Comparison of ENCODE assay signal across 8 cellular contexts in genomic region chr10:3774814-3775670, GRCh38. TPM values are rescaled to one million over a fixed set of nuclear protein-coding genes. Genes with fewer than 3 reads are reported as not detected.
A peak's percentile ranks its signal among the peaks of the same experiment; 100 is the strongest.
DNase-seq lines count a peak whose midpoint lies in the region; ATAC-seq and TF ChIP-seq lines count a peak whose summit lies in the region.

No MANE protein-coding gene starts in this region.

- no peaks in the 10 kb centered on the region for H3K27me3 Mint-ChIP-seq in activated T-cell treated with anti-CD3 and anti-CD28 coated beads, Interleukin-2, amount 50 U/mL, for 4 hours (ENCODE audit: low read depth)

- peaks cover 60% of the 10 kb centered on the region for H3K4me1 Mint-ChIP-seq in activated T-cell treated with anti-CD3 and anti-CD28 coated beads, Interleukin-2, amount 50 U/mL, for 4 hours (ENCODE audit: low read depth)

- TF ChIP-seq POLR2A in stomach (IDR thresholded peaks at IDR 0.05), result no peak

- no peak for TF ChIP-seq CTCF in stomach (IDR thresholded peaks at IDR 0.05)

- no peaks in the 10 kb centered on the region for H3K27me3 ChIP-seq in stomach

- no peak overlapping the region for H3K4me3 ChIP-seq in stomach

- intact Hi-C loops in stomach (cut with DNase I; ENCODE audit: low total_unique reads), result loop anchor here (10.0 kb wide), 1 partner anchor 540 kb away; no protein-coding TSS in a partner anchor

- no peak for TF ChIP-seq EP300 in stomach (IDR thresholded peaks at IDR 0.05)

- H3K36me3 ChIP-seq in stomach, result peaks cover 37 to 54% (median 44%) of the 10 kb centered on the region in 4 donors

- WGBS in stomach, 5 donors, result 66 to 79% (median 75%) methylated on average over 20 of the region's 20 CpGs

- DNase-seq in activated T-cell treated with anti-CD3 and anti-CD28 coated beads, Interleukin-2, amount 50 U/mL, for 4 hours, result no peak
- no peak for DNase-seq in activated T-cell treated with anti-CD3 and anti-CD28 coated beads for 4 hours
- peak; percentile 65 for DNase-seq in amniotic stem cell (lab: John Stamatoyannopoulos, UW)
- DNase-seq in hepatic stellate cell (ENCODE audit: low spot score), result peak; percentile 53
- DNase-seq in stomach, result no peak
- no peak for DNase-seq in midbrain (lab: John Stamatoyannopoulos, UW)
- DNase-seq in ecto neural progenitor cell (ENCODE audit: low spot score), result no peak

- ATAC-seq in activated T-cell treated with anti-CD3 and anti-CD28 coated beads, Interleukin-2, amount 50 U/mL, for 4 hours, result no peak
- no peak for ATAC-seq in HG03108 (IDR thresholded peaks at IDR 0.05; ENCODE audit: unreplicated experiment)

- peaks cover 34 to 63% (median 47%) of the 10 kb centered on the region in 4 donors for H3K4me1 ChIP-seq in stomach

- peaks cover 51% of the 10 kb centered on the region for H3K36me3 Mint-ChIP-seq in activated T-cell treated with anti-CD3 and anti-CD28 coated beads, Interleukin-2, amount 50 U/mL, for 4 hours (ENCODE audit: insufficient read depth)

- H3K27ac ChIP-seq in stomach, result peak overlapping the region in 4 of 5 donors; percentile 100

- H3K9me3 ChIP-seq in stomach, result no peaks in the 10 kb centered on the region

- peak overlapping the region; percentile 58 for H3K4me3 Mint-ChIP-seq in activated T-cell treated with anti-CD3 and anti-CD28 coated beads, Interleukin-2, amount 50 U/mL, for 4 hours

- H3K9me3 Mint-ChIP-seq in activated T-cell treated with anti-CD3 and anti-CD28 coated beads, Interleukin-2, amount 50 U/mL, for 4 hours, result no peaks in the 10 kb centered on the region

RNA-seq across cellular contexts. Expression of gene KLF6, which starts 10.0 kb away (rescaled TPM):
- 100 to 1,000 TPM; 188 to 247 (median 209) TPM for total RNA-seq in activated T-cell treated with anti-CD3 and anti-CD28 coated beads, Interleukin-2, amount 50 U/mL, for 4 hours
- 100 to 1,000 TPM in 4 of 5 donors, 10 to 100 TPM in 1; 78.2 to 187 (median 119) TPM for total RNA-seq in stomach
- 10 to 100 TPM; 25.9 to 57.0 (median 31.4) TPM for polyA plus RNA-seq in stomach

Comparison
In these comparisons a context has a peak if more than half of its experiments do, and no peak if none do; other contexts are left out.
1. DNase-seq: peak in amniotic stem cell (single experiment) and hepatic stellate cell (single experiment); none in activated T-cell treated with anti-CD3 and anti-CD28 coated beads, Interleukin-2, amount 50 U/mL, for 4 hours (single experiment), activated T-cell treated with anti-CD3 and anti-CD28 coated beads for 4 hours (single experiment), stomach (single experiment), midbrain (single experiment) and ecto neural progenitor cell (single experiment).